12 cellular contexts compared by ENCODE assay signal in genomic region chr4:96736352-96736889, GRCh38.
A peak's percentile ranks its signal among the peaks of the same experiment; 100 is the strongest.
DNase-seq lines count a peak whose midpoint lies in the region; TF ChIP-seq lines count a peak whose summit lies in the region.
"Had no signal": no experiment of that assay in that cellular context is flagged by ENCODE, and none has a peak within 500 bp of the region (broad histone marks: within the 10 kb centered on the region; RNA-seq: fewer than 3 reads in every experiment).

No MANE protein-coding gene starts in this region.

- H3K4me3 ChIP-seq in SK-N-MC, result no peak overlapping the region
- no peak overlapping the region for H3K4me3 ChIP-seq in trophoblast cell (ENCODE audit: low read depth, low read length)
- no peak overlapping the region for H3K4me3 ChIP-seq in suprapubic skin
- H3K4me3 ChIP-seq: transverse colon had no signal

- H3K79me2 ChIP-seq in trophoblast cell (ENCODE audit: control insufficient read depth, insufficient read depth, low read length, poor library complexity), result no peaks in the 10 kb centered on the region

- H4K91ac ChIP-seq in trophoblast cell (ENCODE audit: low read depth, low read length), result no peak overlapping the region

- no peaks in the 10 kb centered on the region for H3K9me3 ChIP-seq in SK-N-MC (ENCODE audit: low read depth, low read length)
- peaks cover 6% of the 10 kb centered on the region for H3K9me3 ChIP-seq in trophoblast cell (ENCODE audit: insufficient read depth, low read depth, low read length)
- peaks cover 4% of the 10 kb centered on the region for H3K9me3 ChIP-seq in suprapubic skin
- H3K9me3 ChIP-seq: transverse colon had no signal

- no peak overlapping the region for H3K14ac ChIP-seq in trophoblast cell (ENCODE audit: low read length)

- H3K4ac ChIP-seq in trophoblast cell (ENCODE audit: low read depth, low read length), result no peak overlapping the region

- H3K4me1 ChIP-seq in trophoblast cell (ENCODE audit: control insufficient read depth in 1 of 2, insufficient read depth in 2 of 2, low read length in 2 of 2) (no peaks in the 10 kb centered on the region), suprapubic skin (no peaks in the 10 kb centered on the region)
- H3K4me1 ChIP-seq: transverse colon had no signal

- H3K23ac ChIP-seq in trophoblast cell (ENCODE audit: low read length), result no peak overlapping the region

- peak overlapping the region; percentile 68 for H3K27ac ChIP-seq in SK-N-MC
- H3K27ac ChIP-seq in trophoblast cell (ENCODE audit: low read depth, low read length), result peak overlapping the region; percentile 83
- H3K27ac ChIP-seq in suprapubic skin, result no peak overlapping the region
- H3K27ac ChIP-seq: transverse colon had no signal

- TF ChIP-seq CTCF in suprapubic skin (IDR thresholded peaks at IDR 0.05), result no peak

- TF ChIP-seq EP300 in suprapubic skin (IDR thresholded peaks at IDR 0.05), result no peak

- WGBS in trophoblast cell (ENCODE audit: extremely low coverage, insufficient coverage, insufficient read length), result no CpG with 5 or more reads among the region's 2 CpGs
- 51% methylated on average over 2 of the region's 2 CpGs for WGBS in suprapubic skin

- no peak overlapping the region for H4K12ac ChIP-seq in trophoblast cell (ENCODE audit: low read depth, low read length)

- no peak overlapping the region for H2BK5ac ChIP-seq in trophoblast cell (ENCODE audit: low read depth, low read length, poor library complexity)

- H3K79me1 ChIP-seq in trophoblast cell (ENCODE audit: low read length), result no peaks in the 10 kb centered on the region

- no peak overlapping the region for H3K9ac ChIP-seq in SK-N-MC (ENCODE audit: insufficient read length)
- no peak overlapping the region for H3K9ac ChIP-seq in trophoblast cell (ENCODE audit: low read length)

- H2AFZ ChIP-seq in trophoblast cell (ENCODE audit: insufficient read depth, low read length, poor library complexity), result no peak overlapping the region

- no peak overlapping the region for H3K18ac ChIP-seq in trophoblast cell (ENCODE audit: low read length)

- no peak overlapping the region for H2BK12ac ChIP-seq in trophoblast cell (ENCODE audit: low read length)

- TF ChIP-seq POLR2A in suprapubic skin (IDR thresholded peaks at IDR 0.05), result no peak

- H3K36me3 ChIP-seq in SK-N-MC (ENCODE audit: insufficient read depth, low read length) (no peaks in the 10 kb centered on the region), trophoblast cell (ENCODE audit: control insufficient read depth in 1 of 2, insufficient read depth in 2 of 2, low read length in 2 of 2) (peaks cover 0 to 1% of the 10 kb centered on the region in 2 experiments), suprapubic skin (no peaks in the 10 kb centered on the region)
- H3K36me3 ChIP-seq: transverse colon had no signal

- H4K8ac ChIP-seq in trophoblast cell (ENCODE audit: low read depth, low read length), result no peak overlapping the region

- no peak overlapping the region for H2BK120ac ChIP-seq in trophoblast cell (ENCODE audit: insufficient read depth, low read length, poor library complexity)

- no peak overlapping the region for H3K4me2 ChIP-seq in trophoblast cell (ENCODE audit: low read length)

- no peak overlapping the region for H2AK5ac ChIP-seq in trophoblast cell (ENCODE audit: low read length)

- DNase-seq in HK-2 (ENCODE audit: unreplicated experiment) (peak; percentile 7), SK-N-MC (ENCODE audit: low read depth, low spot score) (peak; percentile 35), fibroblast of the conjunctiva (ENCODE audit: low read depth) (peak; percentile 13), trophoblast cell (peak; percentile 47 to 82), GM19238 (ENCODE audit: insufficient read length, low spot score) (no peak), GF-D8 (lab: John Stamatoyannopoulos, UW) (no peak), suprapubic skin (ENCODE audit: low spot score in 2 of 2) (no peak)
- DNase-seq: anterior cingulate cortex, NCI-H510A treated with DMSO at 0.1 percent for 48 hours, retina, T-helper 1 cell, transverse colon had no signal

- H3K27me3 ChIP-seq in trophoblast cell (ENCODE audit: insufficient read depth, low read length) (no peaks in the 10 kb centered on the region), suprapubic skin (no peaks in the 10 kb centered on the region)
- H3K27me3 ChIP-seq: transverse colon had no signal

Comparison
In these comparisons a context has a peak if more than half of its experiments do, and no peak if none do; other contexts are left out.
1. DNase-seq: peak in HK-2 (single experiment), SK-N-MC (single experiment), fibroblast of the conjunctiva (single experiment) and trophoblast cell (2 of 2); none in GM19238 (single experiment), GF-D8 (single experiment) and suprapubic skin (0 of 2).